1 cellular context compared by ENCODE assay signal in genomic region chr1:157105988-157106812, GRCh38.
A peak's percentile ranks its signal among the peaks of the same experiment; 100 is the strongest.
TF ChIP-seq lines count a peak whose summit lies in the region.

No MANE protein-coding gene starts in this region.

TF ChIP-seq in K562, 482 proteins besides CTCF, POLR2A, EP300 and RAD21:
- TF ChIP-seq ZEB2 (IDR thresholded peaks at IDR 0.05) (0 out of 2 replicates have a peak, but pooled peaks have one; percentile 14), TAF7 (tag; IDR thresholded peaks at IDR 0.05) (0 out of 2 replicates have a peak, but pooled peaks have one; percentile 27), CREM (IDR thresholded peaks at IDR 0.05; ENCODE audit: low read depth) (peak; percentile 21; the same call in 1 of the 2 replicates), FOSL1 (tag; conservative IDR thresholded peaks at IDR 0.05) (0 out of 2 replicates have a peak, but pooled peaks have one; percentile 31), ZNF764 (CRISPR knock-in tag; IDR thresholded peaks at IDR 0.05; ENCODE audit: low read depth) (no peak), SPI1 (IDR thresholded peaks at IDR 0.05; ENCODE audit: borderline replicate concordance, low read depth, low read length) (peak; percentile 75), TFAP4 (CRISPR knock-in tag; IDR thresholded peaks at IDR 0.05; ENCODE audit: borderline replicate concordance) (peak; percentile 62; the same call in 1 of the 2 replicates), ZHX1 (conservative IDR thresholded peaks at IDR 0.05; ENCODE audit: low read length) (no peak), CREB3L1 (IDR thresholded peaks at IDR 0.05; ENCODE audit: borderline replicate concordance, low read depth) (peak; percentile 54), DEAF1 (CRISPR knock-in tag; IDR thresholded peaks at IDR 0.05) (no peak), DDX20 (tag; IDR thresholded peaks at IDR 0.05; ENCODE audit: low read depth) (no peak), ATF3 (IDR thresholded peaks at IDR 0.05) (peak; percentile 42; the same call in 1 of the 2 replicates), ATF3 (CRISPR knock-in tag; conservative IDR thresholded peaks at IDR 0.05) (no peak), PRMT5 (CRISPR knock-in tag; IDR thresholded peaks at IDR 0.05) (no peak), ZNF318 (IDR thresholded peaks at IDR 0.05; ENCODE audit: borderline replicate concordance in 1 of 2, low read depth in 1 of 2) (0 out of 4 replicates have a peak, but pooled peaks of 1 of the 2 experiments have one; percentile 24), HSF4 (CRISPR knock-in tag; IDR thresholded peaks at IDR 0.05; ENCODE audit: borderline replicate concordance) (no peak), NR2C1 (IDR thresholded peaks at IDR 0.05) (no peak), NR2C1 (tag; IDR thresholded peaks at IDR 0.05) (0 out of 2 replicates have a peak, but pooled peaks have one; percentile 15)
